ENCODE assay signal across 1 cellular context in the genomic region with DNA sequence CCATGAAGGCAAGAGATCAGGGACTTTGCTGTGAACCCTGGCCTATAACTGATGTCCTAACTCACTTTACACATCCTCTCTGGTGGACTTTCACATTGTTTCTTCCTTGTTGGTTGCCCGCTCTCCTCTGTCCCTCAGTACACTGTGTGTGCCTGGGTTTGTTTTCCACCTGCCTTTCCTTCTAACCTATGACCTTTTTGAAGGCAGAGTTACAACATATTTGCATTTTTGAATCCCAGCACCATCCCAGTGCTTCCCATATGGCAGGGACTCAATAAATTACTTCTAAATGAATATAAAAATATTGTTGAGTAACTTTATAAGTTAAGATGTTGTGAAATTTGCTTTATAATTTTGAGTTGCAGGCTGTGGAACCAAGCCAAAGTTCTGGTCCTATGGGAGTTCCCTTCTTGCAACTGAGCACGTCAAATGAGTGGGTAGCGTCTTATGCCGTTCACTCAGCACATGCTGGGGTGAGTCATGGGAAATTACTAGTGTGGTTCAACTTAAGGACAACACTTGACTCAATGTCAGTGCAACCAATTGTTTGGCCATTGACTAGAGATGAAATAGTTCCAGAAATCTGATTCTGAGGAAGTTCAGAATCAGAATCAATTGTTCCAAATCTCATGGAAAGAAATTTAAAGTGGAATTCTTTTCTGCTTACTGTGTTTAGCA.
TF ChIP-seq lines count a peak whose summit lies in the region.

No MANE protein-coding gene starts in this region.

TF ChIP-seq in GM12878, 131 proteins besides CTCF, POLR2A, EP300 and RAD21 (continued from another document):
- TF ChIP-seq, protein P1, sequence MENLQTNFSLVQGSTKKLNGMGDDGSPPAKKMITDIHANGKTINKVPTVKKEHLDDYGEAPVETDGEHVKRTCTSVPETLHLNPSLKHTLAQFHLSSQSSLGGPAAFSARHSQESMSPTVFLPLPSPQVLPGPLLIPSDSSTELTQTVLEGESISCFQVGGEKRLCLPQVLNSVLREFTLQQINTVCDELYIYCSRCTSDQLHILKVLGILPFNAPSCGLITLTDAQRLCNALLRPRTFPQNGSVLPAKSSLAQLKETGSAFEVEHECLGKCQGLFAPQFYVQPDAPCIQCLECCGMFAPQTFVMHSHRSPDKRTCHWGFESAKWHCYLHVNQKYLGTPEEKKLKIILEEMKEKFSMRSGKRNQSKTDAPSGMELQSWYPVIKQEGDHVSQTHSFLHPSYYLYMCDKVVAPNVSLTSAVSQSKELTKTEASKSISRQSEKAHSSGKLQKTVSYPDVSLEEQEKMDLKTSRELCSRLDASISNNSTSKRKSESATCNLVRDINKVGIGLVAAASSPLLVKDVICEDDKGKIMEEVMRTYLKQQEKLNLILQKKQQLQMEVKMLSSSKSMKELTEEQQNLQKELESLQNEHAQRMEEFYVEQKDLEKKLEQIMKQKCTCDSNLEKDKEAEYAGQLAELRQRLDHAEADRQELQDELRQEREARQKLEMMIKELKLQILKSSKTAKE (IDR thresholded peaks at IDR 0.05; ENCODE audit: low read depth, poor library complexity, severe bottlenecking), result no peak
- TF ChIP-seq MYB (IDR thresholded peaks at IDR 0.05; ENCODE audit: borderline replicate concordance, low read depth, low read length), result no peak
- TF ChIP-seq NFIC (IDR thresholded peaks at IDR 0.05; ENCODE audit: low read depth, low read length), result peak; percentile 33; the same call in 1 of the 2 replicates
- TF ChIP-seq, protein P2, sequence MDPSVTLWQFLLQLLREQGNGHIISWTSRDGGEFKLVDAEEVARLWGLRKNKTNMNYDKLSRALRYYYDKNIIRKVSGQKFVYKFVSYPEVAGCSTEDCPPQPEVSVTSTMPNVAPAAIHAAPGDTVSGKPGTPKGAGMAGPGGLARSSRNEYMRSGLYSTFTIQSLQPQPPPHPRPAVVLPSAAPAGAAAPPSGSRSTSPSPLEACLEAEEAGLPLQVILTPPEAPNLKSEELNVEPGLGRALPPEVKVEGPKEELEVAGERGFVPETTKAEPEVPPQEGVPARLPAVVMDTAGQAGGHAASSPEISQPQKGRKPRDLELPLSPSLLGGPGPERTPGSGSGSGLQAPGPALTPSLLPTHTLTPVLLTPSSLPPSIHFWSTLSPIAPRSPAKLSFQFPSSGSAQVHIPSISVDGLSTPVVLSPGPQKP (IDR thresholded peaks at IDR 0.05; ENCODE audit: low read depth, low read length), result no peak
- TF ChIP-seq PAX8 (IDR thresholded peaks at IDR 0.05), result no peak
- TF ChIP-seq TBL1XR1 (IDR thresholded peaks at IDR 0.05; ENCODE audit: low read depth, low read length), result no peak
- TF ChIP-seq, protein P3, sequence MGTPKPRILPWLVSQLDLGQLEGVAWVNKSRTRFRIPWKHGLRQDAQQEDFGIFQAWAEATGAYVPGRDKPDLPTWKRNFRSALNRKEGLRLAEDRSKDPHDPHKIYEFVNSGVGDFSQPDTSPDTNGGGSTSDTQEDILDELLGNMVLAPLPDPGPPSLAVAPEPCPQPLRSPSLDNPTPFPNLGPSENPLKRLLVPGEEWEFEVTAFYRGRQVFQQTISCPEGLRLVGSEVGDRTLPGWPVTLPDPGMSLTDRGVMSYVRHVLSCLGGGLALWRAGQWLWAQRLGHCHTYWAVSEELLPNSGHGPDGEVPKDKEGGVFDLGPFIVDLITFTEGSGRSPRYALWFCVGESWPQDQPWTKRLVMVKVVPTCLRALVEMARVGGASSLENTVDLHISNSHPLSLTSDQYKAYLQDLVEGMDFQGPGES (IDR thresholded peaks at IDR 0.05), result no peak
- TF ChIP-seq, protein P4, sequence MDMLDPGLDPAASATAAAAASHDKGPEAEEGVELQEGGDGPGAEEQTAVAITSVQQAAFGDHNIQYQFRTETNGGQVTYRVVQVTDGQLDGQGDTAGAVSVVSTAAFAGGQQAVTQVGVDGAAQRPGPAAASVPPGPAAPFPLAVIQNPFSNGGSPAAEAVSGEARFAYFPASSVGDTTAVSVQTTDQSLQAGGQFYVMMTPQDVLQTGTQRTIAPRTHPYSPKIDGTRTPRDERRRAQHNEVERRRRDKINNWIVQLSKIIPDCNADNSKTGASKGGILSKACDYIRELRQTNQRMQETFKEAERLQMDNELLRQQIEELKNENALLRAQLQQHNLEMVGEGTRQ (IDR thresholded peaks at IDR 0.05; ENCODE audit: borderline replicate concordance, low read depth, low read length), result no peak
- TF ChIP-seq CBX5 (IDR thresholded peaks at IDR 0.05; ENCODE audit: low read depth), result no peak
- TF ChIP-seq IKZF2 (IDR thresholded peaks at IDR 0.05), result peak in 1 of 2 experiments; percentile 39; a peak in 1 of 4 replicates
- no peak for TF ChIP-seq KDM1A (IDR thresholded peaks at IDR 0.05; ENCODE audit: borderline replicate concordance)
- TF ChIP-seq, protein P5, sequence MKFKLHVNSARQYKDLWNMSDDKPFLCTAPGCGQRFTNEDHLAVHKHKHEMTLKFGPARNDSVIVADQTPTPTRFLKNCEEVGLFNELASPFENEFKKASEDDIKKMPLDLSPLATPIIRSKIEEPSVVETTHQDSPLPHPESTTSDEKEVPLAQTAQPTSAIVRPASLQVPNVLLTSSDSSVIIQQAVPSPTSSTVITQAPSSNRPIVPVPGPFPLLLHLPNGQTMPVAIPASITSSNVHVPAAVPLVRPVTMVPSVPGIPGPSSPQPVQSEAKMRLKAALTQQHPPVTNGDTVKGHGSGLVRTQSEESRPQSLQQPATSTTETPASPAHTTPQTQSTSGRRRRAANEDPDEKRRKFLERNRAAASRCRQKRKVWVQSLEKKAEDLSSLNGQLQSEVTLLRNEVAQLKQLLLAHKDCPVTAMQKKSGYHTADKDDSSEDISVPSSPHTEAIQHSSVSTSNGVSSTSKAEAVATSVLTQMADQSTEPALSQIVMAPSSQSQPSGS (IDR thresholded peaks at IDR 0.05; ENCODE audit: low read length), result peak; percentile 47; the same call in 1 of the 2 replicates
- TF ChIP-seq, protein P6, sequence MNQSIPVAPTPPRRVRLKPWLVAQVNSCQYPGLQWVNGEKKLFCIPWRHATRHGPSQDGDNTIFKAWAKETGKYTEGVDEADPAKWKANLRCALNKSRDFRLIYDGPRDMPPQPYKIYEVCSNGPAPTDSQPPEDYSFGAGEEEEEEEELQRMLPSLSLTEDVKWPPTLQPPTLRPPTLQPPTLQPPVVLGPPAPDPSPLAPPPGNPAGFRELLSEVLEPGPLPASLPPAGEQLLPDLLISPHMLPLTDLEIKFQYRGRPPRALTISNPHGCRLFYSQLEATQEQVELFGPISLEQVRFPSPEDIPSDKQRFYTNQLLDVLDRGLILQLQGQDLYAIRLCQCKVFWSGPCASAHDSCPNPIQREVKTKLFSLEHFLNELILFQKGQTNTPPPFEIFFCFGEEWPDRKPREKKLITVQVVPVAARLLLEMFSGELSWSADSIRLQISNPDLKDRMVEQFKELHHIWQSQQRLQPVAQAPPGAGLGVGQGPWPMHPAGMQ (IDR thresholded peaks at IDR 0.05; ENCODE audit: borderline replicate concordance), result no peak
- peak; percentile 51; the same call in 1 of the 2 replicates for TF ChIP-seq CREB1 (IDR thresholded peaks at IDR 0.05; ENCODE audit: low read depth)
- TF ChIP-seq, protein P7, sequence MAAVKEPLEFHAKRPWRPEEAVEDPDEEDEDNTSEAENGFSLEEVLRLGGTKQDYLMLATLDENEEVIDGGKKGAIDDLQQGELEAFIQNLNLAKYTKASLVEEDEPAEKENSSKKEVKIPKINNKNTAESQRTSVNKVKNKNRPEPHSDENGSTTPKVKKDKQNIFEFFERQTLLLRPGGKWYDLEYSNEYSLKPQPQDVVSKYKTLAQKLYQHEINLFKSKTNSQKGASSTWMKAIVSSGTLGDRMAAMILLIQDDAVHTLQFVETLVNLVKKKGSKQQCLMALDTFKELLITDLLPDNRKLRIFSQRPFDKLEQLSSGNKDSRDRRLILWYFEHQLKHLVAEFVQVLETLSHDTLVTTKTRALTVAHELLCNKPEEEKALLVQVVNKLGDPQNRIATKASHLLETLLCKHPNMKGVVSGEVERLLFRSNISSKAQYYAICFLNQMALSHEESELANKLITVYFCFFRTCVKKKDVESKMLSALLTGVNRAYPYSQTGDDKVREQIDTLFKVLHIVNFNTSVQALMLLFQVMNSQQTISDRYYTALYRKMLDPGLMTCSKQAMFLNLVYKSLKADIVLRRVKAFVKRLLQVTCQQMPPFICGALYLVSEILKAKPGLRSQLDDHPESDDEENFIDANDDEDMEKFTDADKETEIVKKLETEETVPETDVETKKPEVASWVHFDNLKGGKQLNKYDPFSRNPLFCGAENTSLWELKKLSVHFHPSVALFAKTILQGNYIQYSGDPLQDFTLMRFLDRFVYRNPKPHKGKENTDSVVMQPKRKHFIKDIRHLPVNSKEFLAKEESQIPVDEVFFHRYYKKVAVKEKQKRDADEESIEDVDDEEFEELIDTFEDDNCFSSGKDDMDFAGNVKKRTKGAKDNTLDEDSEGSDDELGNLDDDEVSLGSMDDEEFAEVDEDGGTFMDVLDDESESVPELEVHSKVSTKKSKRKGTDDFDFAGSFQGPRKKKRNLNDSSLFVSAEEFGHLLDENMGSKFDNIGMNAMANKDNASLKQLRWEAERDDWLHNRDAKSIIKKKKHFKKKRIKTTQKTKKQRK (IDR thresholded peaks at IDR 0.05; ENCODE audit: low read depth, low read length), result no peak
- TF ChIP-seq, protein P8, sequence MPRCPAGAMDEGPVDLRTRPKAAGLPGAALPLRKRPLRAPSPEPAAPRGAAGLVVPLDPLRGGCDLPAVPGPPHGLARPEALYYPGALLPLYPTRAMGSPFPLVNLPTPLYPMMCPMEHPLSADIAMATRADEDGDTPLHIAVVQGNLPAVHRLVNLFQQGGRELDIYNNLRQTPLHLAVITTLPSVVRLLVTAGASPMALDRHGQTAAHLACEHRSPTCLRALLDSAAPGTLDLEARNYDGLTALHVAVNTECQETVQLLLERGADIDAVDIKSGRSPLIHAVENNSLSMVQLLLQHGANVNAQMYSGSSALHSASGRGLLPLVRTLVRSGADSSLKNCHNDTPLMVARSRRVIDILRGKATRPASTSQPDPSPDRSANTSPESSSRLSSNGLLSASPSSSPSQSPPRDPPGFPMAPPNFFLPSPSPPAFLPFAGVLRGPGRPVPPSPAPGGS (IDR thresholded peaks at IDR 0.05; ENCODE audit: borderline replicate concordance, insufficient read depth, low read depth, low read length, poor library complexity, severe bottlenecking), result no peak
- no peak; the same call in 1 of the 2 replicates for TF ChIP-seq MTA2 (IDR thresholded peaks at IDR 0.05; ENCODE audit: low read depth)
- TF ChIP-seq RBBP5 (conservative IDR thresholded peaks at IDR 0.05), result no peak
- TF ChIP-seq, protein P9, sequence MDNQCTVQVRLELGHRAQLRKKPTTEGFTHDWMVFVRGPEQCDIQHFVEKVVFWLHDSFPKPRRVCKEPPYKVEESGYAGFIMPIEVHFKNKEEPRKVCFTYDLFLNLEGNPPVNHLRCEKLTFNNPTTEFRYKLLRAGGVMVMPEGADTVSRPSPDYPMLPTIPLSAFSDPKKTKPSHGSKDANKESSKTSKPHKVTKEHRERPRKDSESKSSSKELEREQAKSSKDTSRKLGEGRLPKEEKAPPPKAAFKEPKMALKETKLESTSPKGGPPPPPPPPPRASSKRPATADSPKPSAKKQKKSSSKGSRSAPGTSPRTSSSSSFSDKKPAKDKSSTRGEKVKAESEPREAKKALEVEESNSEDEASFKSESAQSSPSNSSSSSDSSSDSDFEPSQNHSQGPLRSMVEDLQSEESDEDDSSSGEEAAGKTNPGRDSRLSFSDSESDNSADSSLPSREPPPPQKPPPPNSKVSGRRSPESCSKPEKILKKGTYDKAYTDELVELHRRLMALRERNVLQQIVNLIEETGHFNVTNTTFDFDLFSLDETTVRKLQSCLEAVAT (IDR thresholded peaks at IDR 0.05), result no peak
- no peak for TF ChIP-seq LARP7 (IDR thresholded peaks at IDR 0.05)
- no peak for TF ChIP-seq RFX5 (IDR thresholded peaks at IDR 0.05; ENCODE audit: low read depth, low read length)
- TF ChIP-seq SUZ12 (IDR thresholded peaks at IDR 0.05; ENCODE audit: unreplicated experiment), result no peak
- TF ChIP-seq SMAD1 (IDR thresholded peaks at IDR 0.05; ENCODE audit: low read depth, partially characterized antibody), result no peak
- TF ChIP-seq HDAC2 (IDR thresholded peaks at IDR 0.05), result no peak
- TF ChIP-seq IKZF1 (conservative IDR thresholded peaks at IDR 0.05), result peak; percentile 30; the same call in 1 of the 2 replicates
- TF ChIP-seq YY1 (IDR thresholded peaks at IDR 0.05; ENCODE audit: low read depth, low read length), result no peak
- TF ChIP-seq KLF5 (IDR thresholded peaks at IDR 0.05; ENCODE audit: partially characterized antibody), result no peak
- TF ChIP-seq EGR1 (IDR thresholded peaks at IDR 0.05; ENCODE audit: borderline replicate concordance in 1 of 2, low read depth in 2 of 2, low read length in 2 of 2), result no peak
- TF ChIP-seq JUNB (IDR thresholded peaks at IDR 0.05), result peak; percentile 54
TF ChIP-seq in GM12878: peak in this region for 18.
